8 cellular contexts compared by ENCODE assay signal in genomic region chr6:96837138-96837971, GRCh38. TPM values are rescaled to one million over a fixed set of nuclear protein-coding genes. Genes with fewer than 3 reads are reported as not detected.
A peak's percentile ranks its signal among the peaks of the same experiment; 100 is the strongest.
DNase-seq lines count a peak whose midpoint lies in the region; ATAC-seq and TF ChIP-seq lines count a peak whose summit lies in the region.

Gene GPR63 (minus strand): TSS chr6:96837477. CDS start chr6:96799731, 37,746 bp downstream.

- H4K20me1 ChIP-seq in OCI-LY1 (ENCODE audit: insufficient read depth, low read length) = no peaks in the 10 kb centered on the region

- H3K4me1 Mint-ChIP-seq in natural killer cell treated with Interleukin-12 subunit alpha and Interleukin-12 subunit beta and Interleukin-15 and Interleukin-18, amount 100 ng/mL, for 72 hours (ENCODE audit: low read depth in 2 of 2) = peaks cover 18% of the 10 kb centered on the region in 2 donors

- DNase-seq in Caki2 (ENCODE audit: low read depth) (peak; percentile 92), fibroblast of mammary gland (ENCODE audit: low read depth) (peak; percentile 50)
- DNase-seq in activated T-cell treated with anti-CD3 and anti-CD28 coated beads, Interleukin-2, amount 50 U/mL, for 48 hours = peak; percentile 80 to 82
- peak; percentile 71 for DNase-seq in natural killer cell treated with Interleukin-12 subunit alpha and Interleukin-12 subunit beta and Interleukin-15 and Interleukin-18, amount 100 ng/mL, for 72 hours (ENCODE audit: low spot score)
- DNase-seq in stimulated activated naive CD8-positive, alpha-beta T cell treated with anti-CD3 and anti-CD28 coated beads, Interleukin-15, Interleukin-2, amounts not matched to agents 100 U/mL and 50 U/mL, for 24 hours = peak; percentile 74

- peaks cover 18% of the 10 kb centered on the region for H3K4me1 ChIP-seq in OCI-LY1 (ENCODE audit: insufficient read depth, low read length, severe bottlenecking)

- no peak for TF ChIP-seq CTCF in OCI-LY1 (IDR thresholded peaks at IDR 0.05; ENCODE audit: low read length)
- TF ChIP-seq CTCF in fibroblast of mammary gland (conservative IDR thresholded peaks at IDR 0.05; ENCODE audit: control insufficient read depth, insufficient read depth, low read depth, low read length) = no peak

- H3K9me2 ChIP-seq in OCI-LY1 (ENCODE audit: low read depth, low read length) = no peaks in the 10 kb centered on the region

- peak within 1 kb of the TSS in 1 of 2 donors; percentile 56 for H3K27ac Mint-ChIP-seq in natural killer cell treated with Interleukin-12 subunit alpha and Interleukin-12 subunit beta and Interleukin-15 and Interleukin-18, amount 100 ng/mL, for 72 hours

- H3K4me3 ChIP-seq in OCI-LY1 (ENCODE audit: low read depth, low read length, poor library complexity, severe bottlenecking) = peak within 1 kb of the TSS; percentile 78
- peak within 1 kb of the TSS; percentile 56 for H3K4me3 ChIP-seq in fibroblast of mammary gland (ENCODE audit: control insufficient read depth, low read depth, low read length)

- peak within 1 kb of the TSS; percentile 66 for H3K9ac ChIP-seq in OCI-LY1 (ENCODE audit: low read length)

- peak within 1 kb of the TSS; percentile 86 for H3K4me3 Mint-ChIP-seq in natural killer cell treated with Interleukin-12 subunit alpha and Interleukin-12 subunit beta and Interleukin-15 and Interleukin-18, amount 100 ng/mL, for 72 hours

- H3K4me2 ChIP-seq in OCI-LY1 (ENCODE audit: low read length) = peak within 1 kb of the TSS; percentile 61

- H3K9me3 Mint-ChIP-seq in natural killer cell treated with Interleukin-12 subunit alpha and Interleukin-12 subunit beta and Interleukin-15 and Interleukin-18, amount 100 ng/mL, for 72 hours = no peaks in the 10 kb centered on the region

- peaks cover 30 to 74% of the 10 kb centered on the region in 2 donors for H3K27me3 Mint-ChIP-seq in natural killer cell treated with Interleukin-12 subunit alpha and Interleukin-12 subunit beta and Interleukin-15 and Interleukin-18, amount 100 ng/mL, for 72 hours

- no peaks in the 10 kb centered on the region for H3F3A ChIP-seq in OCI-LY1 (ENCODE audit: insufficient read depth, low read length)

- in situ Hi-C loops in Caki2 (cut with HindIII; ENCODE audit: low pct_unique_long_range_greater_than_20kb, low sequenced_read_pairs) = no loop called here

- H3K36me3 Mint-ChIP-seq in natural killer cell treated with Interleukin-12 subunit alpha and Interleukin-12 subunit beta and Interleukin-15 and Interleukin-18, amount 100 ng/mL, for 72 hours = no peaks in the 10 kb centered on the region

- ATAC-seq in GM19463 (IDR thresholded peaks at IDR 0.05; ENCODE audit: unreplicated experiment) = peak; percentile 87
- peak; percentile 64 for ATAC-seq in HG03575 (IDR thresholded peaks at IDR 0.05; ENCODE audit: extremely low read depth, insufficient number of reproducible peaks, low FRiP score, unreplicated experiment)
- peak; percentile 90 to 92 for ATAC-seq in natural killer cell treated with Interleukin-12 subunit alpha and Interleukin-12 subunit beta and Interleukin-15 and Interleukin-18, amount 100 ng/mL, for 72 hours
- peak; percentile 91 for ATAC-seq in stimulated activated naive CD8-positive, alpha-beta T cell treated with anti-CD3 and anti-CD28 coated beads, Interleukin-15, Interleukin-2, amounts not matched to agents 100 U/mL and 50 U/mL, for 24 hours

- H3K27ac ChIP-seq in OCI-LY1 (ENCODE audit: low read depth, low read length, poor library complexity, severe bottlenecking) = no peak within 1 kb of the TSS

- H2AFZ ChIP-seq in OCI-LY1 (ENCODE audit: low read length) = peak within 1 kb of the TSS; percentile 35; the same call in 1 of the 2 replicates

- H3K36me3 ChIP-seq in OCI-LY1 (ENCODE audit: insufficient read depth, low read length) = no peaks in the 10 kb centered on the region

- H3K27me3 ChIP-seq in OCI-LY1 (ENCODE audit: insufficient read depth, low read length) = no peaks in the 10 kb centered on the region

- H3K9me3 ChIP-seq in OCI-LY1 (ENCODE audit: low read length) = no peaks in the 10 kb centered on the region

- H3K79me2 ChIP-seq in OCI-LY1 (ENCODE audit: insufficient read depth, low read length) = no peaks in the 10 kb centered on the region

RNA-seq across cellular contexts. Expression of gene GPR63, which starts in this region (rescaled TPM):
- 0.37 and 0.46 TPM in 2 replicates for total RNA-seq in Caki2 (2014; rRNA removed; shearing (Covaris generic); ENCODE audit: low replicate concordance)
- under 1 TPM; 0.14 to 0.70 TPM for total RNA-seq in natural killer cell treated with Interleukin-12 subunit alpha and Interleukin-12 subunit beta and Interleukin-15 and Interleukin-18, amount 100 ng/mL, for 72 hours

Comparison
In these comparisons a context has a peak if more than half of its experiments do, and no peak if none do; other contexts are left out.
1. Peak in DNase-seq in Caki2; RNA of the gene not detected or under 1 TPM.
2. Peak in DNase-seq and ATAC-seq in natural killer cell treated with Interleukin-12 subunit alpha and Interleukin-12 subunit beta and Interleukin-15 and Interleukin-18, amount 100 ng/mL, for 72 hours; RNA of the gene not detected or under 1 TPM.